ENCODE assay signal across 1 cellular context in genomic region chr18:57970356-57971095, GRCh38.
TF ChIP-seq lines count a peak whose summit lies in the region.

No MANE protein-coding gene starts in this region.

TF ChIP-seq in HepG2, 621 proteins besides CTCF, POLR2A, EP300 and RAD21 (continued from another document):
- TF ChIP-seq ZBTB26 (CRISPR knock-in tag; IDR thresholded peaks at IDR 0.05; ENCODE audit: borderline replicate concordance) = no peak
- no peak for TF ChIP-seq HDAC2 (CRISPR knock-in tag; IDR thresholded peaks at IDR 0.05)
- TF ChIP-seq ZNF740 (CRISPR knock-in tag; IDR thresholded peaks at IDR 0.05) = no peak
- no peak for TF ChIP-seq ZNF672 (CRISPR knock-in tag; IDR thresholded peaks at IDR 0.05)
- TF ChIP-seq BCLAF1 (IDR thresholded peaks at IDR 0.05) = no peak
- no peak for TF ChIP-seq ZSCAN31 (CRISPR knock-in tag; IDR thresholded peaks at IDR 0.05; ENCODE audit: low read depth)
- TF ChIP-seq PCBP1 (IDR thresholded peaks at IDR 0.05; ENCODE audit: borderline replicate concordance, low read depth, low read length) = no peak
- TF ChIP-seq ZMYM4 (CRISPR knock-in tag; IDR thresholded peaks at IDR 0.05) = peak; percentile 54; the same call in 1 of the 2 replicates
- 0 out of 2 replicates have a peak, but pooled peaks have one; percentile 17 for TF ChIP-seq ZFP91 (CRISPR knock-in tag; IDR thresholded peaks at IDR 0.05; ENCODE audit: borderline replicate concordance)
- no peak for TF ChIP-seq ZKSCAN5 (CRISPR knock-in tag; IDR thresholded peaks at IDR 0.05)
- no peak for TF ChIP-seq CENPT (CRISPR knock-in tag; IDR thresholded peaks at IDR 0.05; ENCODE audit: low read depth)
- TF ChIP-seq RXRA (CRISPR knock-in tag; IDR thresholded peaks at IDR 0.05) = no peak
- no peak for TF ChIP-seq SETDB1 (CRISPR knock-in tag; IDR thresholded peaks at IDR 0.05; ENCODE audit: borderline replicate concordance)
- TF ChIP-seq ATM (IDR thresholded peaks at IDR 0.05; ENCODE audit: borderline replicate concordance) = no peak
- TF ChIP-seq ZBTB40 (IDR thresholded peaks at IDR 0.05) = no peak
- TF ChIP-seq ZBTB40 (CRISPR knock-in tag; IDR thresholded peaks at IDR 0.05) = no peak
- no peak for TF ChIP-seq BRF2 (CRISPR knock-in tag; IDR thresholded peaks at IDR 0.05)
- TF ChIP-seq SMAD9 (CRISPR knock-in tag; IDR thresholded peaks at IDR 0.05) = no peak
- no peak for TF ChIP-seq HMGA1 (CRISPR knock-in tag; conservative IDR thresholded peaks at IDR 0.05)
- TF ChIP-seq SP140L (CRISPR knock-in tag; IDR thresholded peaks at IDR 0.05; ENCODE audit: borderline replicate concordance) = no peak
- no peak for TF ChIP-seq ZNF512B (CRISPR knock-in tag; IDR thresholded peaks at IDR 0.05; ENCODE audit: borderline replicate concordance)
- TF ChIP-seq FOXO4 (CRISPR knock-in tag; conservative IDR thresholded peaks at IDR 0.05) = no peak
- TF ChIP-seq TRIM24 (CRISPR knock-in tag; IDR thresholded peaks at IDR 0.05) = no peak
- TF ChIP-seq CEBPG (CRISPR knock-in tag; IDR thresholded peaks at IDR 0.05) = peak; percentile 25; the same call in 1 of the 2 replicates
- TF ChIP-seq MAZ (IDR thresholded peaks at IDR 0.05; ENCODE audit: borderline replicate concordance, low read depth, low read length) = no peak
- no peak for TF ChIP-seq MAZ (CRISPR knock-in tag; IDR thresholded peaks at IDR 0.05; ENCODE audit: low read depth)
- TF ChIP-seq REPIN1 (CRISPR knock-in tag; IDR thresholded peaks at IDR 0.05; ENCODE audit: borderline replicate concordance, low read depth) = 0 out of 2 replicates have a peak, but pooled peaks have one; percentile 18
- TF ChIP-seq GLMP (CRISPR knock-in tag; IDR thresholded peaks at IDR 0.05; ENCODE audit: borderline replicate concordance) = no peak
- no peak for TF ChIP-seq TAF15 (IDR thresholded peaks at IDR 0.05; ENCODE audit: low read depth, low read length, poor library complexity, severe bottlenecking)
- no peak for TF ChIP-seq MZF1 (CRISPR knock-in tag; IDR thresholded peaks at IDR 0.05; ENCODE audit: borderline replicate concordance)
